In the genomic region with DNA sequence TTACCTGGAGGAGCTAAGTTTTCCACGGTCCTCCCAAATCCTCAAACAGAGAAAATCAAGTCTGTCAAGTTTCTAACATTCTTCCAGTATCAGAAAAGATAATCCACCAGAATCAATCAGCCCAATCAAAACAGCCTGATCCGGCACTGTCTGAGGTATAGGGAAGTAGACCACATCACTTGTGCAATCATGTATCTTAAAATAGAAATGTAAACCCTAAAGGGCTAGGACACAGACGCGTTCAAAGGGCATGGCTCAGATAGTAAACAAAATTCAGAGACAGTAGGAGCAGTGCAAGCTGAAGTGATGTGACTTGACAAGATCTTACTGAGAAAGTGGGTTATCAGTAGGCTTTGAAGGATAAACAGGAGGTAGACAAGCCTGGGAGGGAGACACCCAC, we compare ENCODE assay signal across 22 cellular contexts.
"Had no signal": no experiment of that assay in that cellular context is flagged by ENCODE, and none has a peak within 500 bp of the region (broad histone marks: within the 10 kb centered on the region; RNA-seq: fewer than 3 reads in every experiment).

No MANE protein-coding gene starts in this region.

- H3K27ac ChIP-seq: foreskin keratinocyte, left lung, neural progenitor cell, tibial artery had no signal

- H3K4me3 Mint-ChIP-seq: activated naive CD4-positive, alpha-beta T cell treated with anti-CD3 and anti-CD28 coated beads, Interleukin-2, amount 50 U/mL, for 24 hours; brain; dendritic cell treated with granulocyte-macrophage colony-stimulating factor and Interleukin-4, amounts not matched to agents 40 ng/mL and 50 ng/mL, for 4 days; naive thymus-derived CD8-positive, alpha-beta T cell; neural progenitor cell; stimulated activated effector memory CD8-positive, alpha-beta T cell treated with anti-CD3 and anti-CD28 coated beads, Interleukin-12 subunit alpha, Interleukin-12 subunit beta, amount 100 ng/mL, for 72 hours; stimulated activated naive CD8-positive, alpha-beta T cell treated with anti-CD3 and anti-CD28 coated beads, Interleukin-15, amount 100 ng/mL, for 72 hours had no signal

- H3K9me3 ChIP-seq: left lung, tibial artery had no signal

- H3K4me1 Mint-ChIP-seq: activated naive CD4-positive, alpha-beta T cell treated with anti-CD3 and anti-CD28 coated beads, Interleukin-2, amount 50 U/mL, for 24 hours; naive thymus-derived CD8-positive, alpha-beta T cell; stimulated activated effector memory CD8-positive, alpha-beta T cell treated with anti-CD3 and anti-CD28 coated beads, Interleukin-12 subunit alpha, Interleukin-12 subunit beta, amount 100 ng/mL, for 72 hours; stimulated activated naive CD8-positive, alpha-beta T cell treated with anti-CD3 and anti-CD28 coated beads, Interleukin-15, amount 100 ng/mL, for 72 hours had no signal

- H3K27ac Mint-ChIP-seq: activated naive CD4-positive, alpha-beta T cell treated with anti-CD3 and anti-CD28 coated beads, Interleukin-2, amount 50 U/mL, for 24 hours; brain; dendritic cell treated with granulocyte-macrophage colony-stimulating factor and Interleukin-4, amounts not matched to agents 40 ng/mL and 50 ng/mL, for 4 days; neural progenitor cell; stimulated activated effector memory CD8-positive, alpha-beta T cell treated with anti-CD3 and anti-CD28 coated beads, Interleukin-12 subunit alpha, Interleukin-12 subunit beta, amount 100 ng/mL, for 72 hours; stimulated activated naive CD8-positive, alpha-beta T cell treated with anti-CD3 and anti-CD28 coated beads, Interleukin-15, amount 100 ng/mL, for 72 hours had no signal

- ATAC-seq: foreskin keratinocyte; left lung; naive thymus-derived CD8-positive, alpha-beta T cell; sciatic nerve; stimulated activated effector memory CD8-positive, alpha-beta T cell treated with anti-CD3 and anti-CD28 coated beads, Interleukin-12 subunit alpha, Interleukin-12 subunit beta, amount 100 ng/mL, for 72 hours; stimulated activated naive CD8-positive, alpha-beta T cell treated with anti-CD3 and anti-CD28 coated beads, Interleukin-15, amount 100 ng/mL, for 72 hours had no signal

- H3K9ac ChIP-seq: neural progenitor cell had no signal

- H3K9me3 Mint-ChIP-seq: activated naive CD4-positive, alpha-beta T cell treated with anti-CD3 and anti-CD28 coated beads, Interleukin-2, amount 50 U/mL, for 24 hours; dendritic cell treated with granulocyte-macrophage colony-stimulating factor and Interleukin-4, amounts not matched to agents 40 ng/mL and 50 ng/mL, for 4 days; naive thymus-derived CD8-positive, alpha-beta T cell; neural progenitor cell; stimulated activated effector memory CD8-positive, alpha-beta T cell treated with anti-CD3 and anti-CD28 coated beads, Interleukin-12 subunit alpha, Interleukin-12 subunit beta, amount 100 ng/mL, for 72 hours; stimulated activated naive CD8-positive, alpha-beta T cell treated with anti-CD3 and anti-CD28 coated beads, Interleukin-15, amount 100 ng/mL, for 72 hours had no signal

- H3K4me1 ChIP-seq: left lung, neural progenitor cell, tibial artery had no signal

- H3K4me3 ChIP-seq: left lung, neural progenitor cell, tibial artery had no signal

- H3K4me2 ChIP-seq: neural progenitor cell had no signal

- DNase-seq: activated CD4-positive, alpha-beta T cell treated with anti-CD3 and anti-CD28 coated beads for 4 hours; activated CD4-positive, alpha-beta T cell treated with anti-CD3 and anti-CD28 coated beads, Interleukin-2, amount 50 U/mL, for 48 hours; activated CD4-positive, CD25-positive, alpha-beta regulatory T cell; activated gamma-delta T cell treated with Interleukin-2 at 50 U/mL for 16 hours; aorta; effector CD4-positive, alpha-beta T cell; erythroblast; foreskin keratinocyte; left lung; naive thymus-derived CD8-positive, alpha-beta T cell; posterior cingulate gyrus; small intestine; stimulated activated CD4-positive, alpha-beta T cell treated with anti-CD3 and anti-CD28 coated beads, Interleukin-2, amount 100 ng/mL, for 24 hours; stimulated activated naive CD8-positive, alpha-beta T cell treated with anti-CD3 and anti-CD28 coated beads, Interleukin-15, amount 100 ng/mL, for 72 hours; T-helper 9 cell; tibial artery had no signal

- H3K27me3 ChIP-seq: foreskin keratinocyte, left lung, neural progenitor cell, tibial artery had no signal

- H3K36me3 Mint-ChIP-seq: activated naive CD4-positive, alpha-beta T cell treated with anti-CD3 and anti-CD28 coated beads, Interleukin-2, amount 50 U/mL, for 24 hours; brain; naive thymus-derived CD8-positive, alpha-beta T cell; neural progenitor cell; stimulated activated effector memory CD8-positive, alpha-beta T cell treated with anti-CD3 and anti-CD28 coated beads, Interleukin-12 subunit alpha, Interleukin-12 subunit beta, amount 100 ng/mL, for 72 hours had no signal

- H3K36me3 ChIP-seq: left lung, neural progenitor cell, tibial artery had no signal
